ENCODE assay signal across 16 cellular contexts in the genomic region with DNA sequence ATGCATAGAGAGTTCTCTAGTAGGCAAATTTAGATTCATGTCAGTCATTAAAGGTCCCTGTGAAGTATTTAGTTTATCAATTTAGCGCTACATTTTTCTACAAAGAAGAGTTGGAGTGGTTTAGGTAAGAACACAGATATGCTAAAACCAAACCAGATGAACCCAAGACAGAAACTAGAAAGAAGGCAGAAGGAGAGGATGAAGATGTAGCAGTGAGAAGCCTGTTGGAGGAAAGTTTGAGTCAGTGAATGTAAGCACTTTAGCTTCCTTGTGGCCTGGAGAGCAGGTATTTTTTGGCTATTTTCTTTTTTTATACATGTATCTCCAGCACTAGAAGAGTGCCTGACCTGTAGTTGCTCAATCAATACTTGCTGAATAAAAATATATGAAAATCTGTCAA.
"Had no signal": no experiment of that assay in that cellular context is flagged by ENCODE, and none has a peak within 500 bp of the region (broad histone marks: within the 10 kb centered on the region; RNA-seq: fewer than 3 reads in every experiment).

No MANE protein-coding gene starts in this region.

- H3K4me3 Mint-ChIP-seq: activated naive CD8-positive, alpha-beta T cell treated with anti-CD3 and anti-CD28 coated beads, Interleukin-2, amount 10 ng/mL, durations not matched to agents 7 days and 5 days; naive thymus-derived CD4-positive, alpha-beta T cell; WTC11 had no signal

- H3K27me3 Mint-ChIP-seq: activated naive CD8-positive, alpha-beta T cell treated with anti-CD3 and anti-CD28 coated beads, Interleukin-2, amount 10 ng/mL, durations not matched to agents 7 days and 5 days had no signal

- H3K27ac ChIP-seq: body of pancreas, ovary, psoas muscle, SK-N-MC, upper lobe of right lung had no signal

- H3K4me3 ChIP-seq: body of pancreas, ovary, psoas muscle, SK-N-MC, skin epidermis, upper lobe of right lung had no signal

- H3K36me3 Mint-ChIP-seq: activated naive CD8-positive, alpha-beta T cell treated with anti-CD3 and anti-CD28 coated beads, Interleukin-2, amount 10 ng/mL, durations not matched to agents 7 days and 5 days; WTC11 had no signal

- H3K9me3 ChIP-seq: body of pancreas, ovary, psoas muscle, upper lobe of right lung had no signal

- H3K9me3 Mint-ChIP-seq: activated naive CD8-positive, alpha-beta T cell treated with anti-CD3 and anti-CD28 coated beads, Interleukin-2, amount 10 ng/mL, durations not matched to agents 7 days and 5 days; WTC11 had no signal

- H3K27ac Mint-ChIP-seq: activated naive CD8-positive, alpha-beta T cell treated with anti-CD3 and anti-CD28 coated beads, Interleukin-2, amount 10 ng/mL, durations not matched to agents 7 days and 5 days; WTC11 had no signal

- H3K4me1 ChIP-seq: body of pancreas, psoas muscle had no signal

- DNase-seq: activated effector memory CD4-positive, alpha-beta T cell treated with anti-CD3 and anti-CD28 coated beads, Interleukin-2, amount 50 U/mL, for 16 hours; activated naive CD8-positive, alpha-beta T cell treated with anti-CD3 and anti-CD28 coated beads, Interleukin-2, amount 10 ng/mL, durations not matched to agents 7 days and 5 days; body of pancreas; foreskin melanocyte; glutamatergic neuron; hippocampal formation; left cardiac atrium; mesendoderm; naive thymus-derived CD4-positive, alpha-beta T cell; ovary; psoas muscle; right cardiac atrium; upper lobe of right lung had no signal

- H3K27me3 ChIP-seq: body of pancreas, ovary, upper lobe of right lung had no signal

- ATAC-seq: body of pancreas; left cardiac atrium; naive thymus-derived CD4-positive, alpha-beta T cell; psoas muscle; right cardiac atrium; upper lobe of right lung; WTC11 had no signal

- H3K36me3 ChIP-seq: ovary, upper lobe of right lung had no signal
